8 cellular contexts compared by ENCODE assay signal in the genomic region with DNA sequence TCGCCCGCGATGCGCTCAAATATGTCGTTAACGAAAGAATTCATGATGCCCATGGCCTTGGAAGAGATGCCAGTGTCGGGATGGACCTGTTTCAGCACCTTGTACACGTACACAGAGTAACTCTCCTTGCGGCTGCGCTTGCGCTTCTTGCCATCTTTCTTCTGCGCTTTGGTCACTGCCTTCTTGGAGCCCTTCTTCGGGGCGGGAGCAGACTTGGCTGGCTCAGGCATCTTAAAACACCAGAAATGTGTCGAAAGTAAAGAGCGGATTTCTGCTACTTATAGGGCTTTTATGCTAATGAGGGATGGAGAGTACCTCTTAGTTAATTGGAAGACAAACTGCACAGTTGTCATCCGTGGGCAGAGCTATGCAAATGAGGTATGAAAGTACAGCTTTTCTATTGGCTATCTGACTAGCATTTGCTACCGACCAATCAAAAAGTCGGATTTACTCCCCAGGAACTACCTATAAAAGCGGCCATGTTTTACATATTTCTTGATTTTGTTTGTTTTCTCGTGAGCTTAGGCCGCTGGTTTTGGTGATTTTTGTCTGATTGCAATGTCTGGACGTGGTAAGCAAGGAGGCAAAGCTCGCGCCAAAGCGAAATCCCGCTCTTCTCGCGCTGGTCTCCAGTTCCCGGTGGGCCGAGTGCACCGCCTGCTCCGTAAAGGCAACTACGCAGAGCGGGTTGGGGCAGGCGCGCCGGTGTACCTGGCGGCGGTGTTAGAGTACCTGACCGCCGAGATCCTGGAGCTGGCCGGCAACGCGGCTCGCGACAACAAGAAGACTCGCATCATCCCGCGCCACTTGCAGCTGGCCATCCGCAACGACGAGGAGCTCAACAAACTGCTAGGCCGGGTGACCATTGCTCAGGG. TPM values are rescaled to one million over a fixed set of nuclear protein-coding genes. Genes with fewer than 3 reads are reported as not detected.
DNase-seq lines count a peak whose midpoint lies in the region; ATAC-seq, FAIRE-seq and TF ChIP-seq lines count a peak whose summit lies in the region.

No MANE protein-coding gene starts in this region.

- H3K4me1 ChIP-seq in astrocyte (ENCODE audit: insufficient read depth, low read length), result peaks cover 10% of the 10 kb centered on the region
- no peaks in the 10 kb centered on the region for H3K4me1 ChIP-seq in right cardiac atrium (ENCODE audit: control insufficient read depth, insufficient read depth, low read length)
- peaks cover 26% of the 10 kb centered on the region for H3K4me1 ChIP-seq in psoas muscle
- H3K4me1 ChIP-seq in aorta (ENCODE audit: control insufficient read depth in 1 of 2, insufficient read depth in 2 of 2, low read length in 2 of 2), result no peaks in the 10 kb centered on the region

- peaks cover 29% of the 10 kb centered on the region for H4K20me1 ChIP-seq in astrocyte (ENCODE audit: insufficient read depth, low read length)

- peak overlapping the region; percentile 99 for H3K27ac Mint-ChIP-seq in T-helper 2 cell treated with Interferon-gamma antibody and Interleukin-4, amounts not matched to agents 5 μg/mL and 100 μg/mL, for 36 hours
- peak overlapping the region; percentile 100 for H3K27ac Mint-ChIP-seq in astrocyte (ENCODE audit: unreplicated experiment)

- H3K27ac ChIP-seq in astrocyte (ENCODE audit: low read depth, low read length) (peak overlapping the region; percentile 87), right cardiac atrium (ENCODE audit: low read length) (peak overlapping the region; percentile 96), psoas muscle (peak overlapping the region; percentile 97), aorta (ENCODE audit: low read depth in 1 of 2, low read length in 2 of 2) (peak overlapping the region; percentile 72 to 100)

- H3K9ac ChIP-seq in astrocyte (ENCODE audit: low read length), result peak overlapping the region; percentile 92

- H3K9me3 ChIP-seq in astrocyte (ENCODE audit: insufficient read depth, low read depth, low read length) (no peaks in the 10 kb centered on the region), right cardiac atrium (ENCODE audit: control insufficient read depth, low read length) (no peaks in the 10 kb centered on the region), psoas muscle (no peaks in the 10 kb centered on the region), aorta (ENCODE audit: control insufficient read depth, low read length) (no peaks in the 10 kb centered on the region)

- no peaks in the 10 kb centered on the region for H3K36me3 ChIP-seq in astrocyte (ENCODE audit: insufficient read depth, low read length)
- peaks cover 3 to 19% of the 10 kb centered on the region in 2 donors for H3K36me3 ChIP-seq in psoas muscle (ENCODE audit: insufficient read depth in 1 of 2, low read depth in 1 of 2)
- H3K36me3 ChIP-seq in aorta (ENCODE audit: control insufficient read depth in 1 of 2, insufficient read depth in 2 of 2, low read length in 1 of 2), result no peaks in the 10 kb centered on the region

- H3K4me3 Mint-ChIP-seq in T-helper 2 cell treated with Interferon-gamma antibody and Interleukin-4, amounts not matched to agents 5 μg/mL and 100 μg/mL, for 36 hours, result peak overlapping the region; percentile 100
- H3K4me3 Mint-ChIP-seq in astrocyte (ENCODE audit: unreplicated experiment), result peak overlapping the region; percentile 100

- TF ChIP-seq POLR2A in GM18505 (IDR thresholded peaks at IDR 0.05; ENCODE audit: borderline replicate concordance, extremely low read depth, insufficient read depth, insufficient read length), result peak; percentile 90

- H3K4me3 ChIP-seq in astrocyte (ENCODE audit: insufficient read depth, low read depth, low read length), result peak overlapping the region; percentile 87
- H3K4me3 ChIP-seq in right cardiac atrium (ENCODE audit: low read length), result peak overlapping the region; percentile 85
- H3K4me3 ChIP-seq in psoas muscle, result peak overlapping the region; percentile 87
- H3K4me3 ChIP-seq in aorta (ENCODE audit: low read length in 2 of 2), result peak overlapping the region; percentile 80 to 94

- FAIRE-seq in astrocyte (lab: Jason Lieb, UNC), result peak; percentile 82

- H3K79me2 ChIP-seq in astrocyte (ENCODE audit: insufficient read depth, low read length), result peaks cover 44% of the 10 kb centered on the region

- peaks cover 49% of the 10 kb centered on the region for H3K4me1 Mint-ChIP-seq in T-helper 2 cell treated with Interferon-gamma antibody and Interleukin-4, amounts not matched to agents 5 μg/mL and 100 μg/mL, for 36 hours (ENCODE audit: low read depth)
- H3K4me1 Mint-ChIP-seq in astrocyte (ENCODE audit: low read depth, unreplicated experiment), result peaks cover 14% of the 10 kb centered on the region

- no peak for TF ChIP-seq CTCF in astrocyte (IDR thresholded peaks at IDR 0.05; ENCODE audit: insufficient read depth, low read depth, low read length)
- TF ChIP-seq CTCF in psoas muscle (IDR thresholded peaks at IDR 0.05), result no peak

- peak overlapping the region; percentile 27 for H2AFZ ChIP-seq in astrocyte (ENCODE audit: low read depth, low read length)

- intact Hi-C loops in right cardiac atrium (cut with DNase I) (loop anchor here in 3 of 4 donors (2.0 to 10.0 kb wide), 4 partner anchors 19 to 71 kb away; a partner anchor contains a TSS), psoas muscle (cut with DNase I) (loop anchor here (1.0 to 2.0 kb wide), 3 partner anchors 33 to 161 kb away; a partner anchor contains a TSS), aorta (cut with DNase I) (loop anchor here (1.0 to 5.0 kb wide), 4 partner anchors 21 to 93 kb away; a partner anchor contains a TSS)

- H3K27me3 Mint-ChIP-seq in T-helper 2 cell treated with Interferon-gamma antibody and Interleukin-4, amounts not matched to agents 5 μg/mL and 100 μg/mL, for 36 hours (ENCODE audit: low read depth), result peaks cover 15% of the 10 kb centered on the region
- H3K27me3 Mint-ChIP-seq in astrocyte (ENCODE audit: low read depth, unreplicated experiment), result no peaks in the 10 kb centered on the region

- peak overlapping the region; percentile 86 for H3K4me2 ChIP-seq in astrocyte (ENCODE audit: low read length)

- H3K36me3 Mint-ChIP-seq in T-helper 2 cell treated with Interferon-gamma antibody and Interleukin-4, amounts not matched to agents 5 μg/mL and 100 μg/mL, for 36 hours (ENCODE audit: low read depth), result peaks cover 42% of the 10 kb centered on the region
- peaks cover 14% of the 10 kb centered on the region for H3K36me3 Mint-ChIP-seq in astrocyte (ENCODE audit: low read depth, unreplicated experiment)

- H3K27me3 ChIP-seq in astrocyte (ENCODE audit: insufficient read depth, low read length) (no peaks in the 10 kb centered on the region), right cardiac atrium (ENCODE audit: control insufficient read depth, insufficient read depth) (no peaks in the 10 kb centered on the region), psoas muscle (ENCODE audit: insufficient read depth in 3 of 3, low read length in 2 of 3) (no peaks in the 10 kb centered on the region), aorta (ENCODE audit: control insufficient read depth in 1 of 2, insufficient read depth in 2 of 2, low read length in 1 of 2) (no peaks in the 10 kb centered on the region)

- peak; percentile 70 for ATAC-seq in GM18505 (IDR thresholded peaks at IDR 0.05; ENCODE audit: unreplicated experiment)
- peak; percentile 70 for ATAC-seq in HG02970 (IDR thresholded peaks at IDR 0.05; ENCODE audit: low FRiP score, unreplicated experiment)
- peak; percentile 94 for ATAC-seq in right cardiac atrium
- peak; percentile 88 to 89 (median 89) for ATAC-seq in psoas muscle
- ATAC-seq in aorta (ENCODE audit: low FRiP score), result peak; percentile 96

- WGBS in right cardiac atrium, result under 1% methylated on average over 54 of the region's 54 CpGs
- WGBS in psoas muscle, 3 donors, result 0% methylated on average over 54 of the region's 54 CpGs
- 0% methylated on average over 54 of the region's 54 CpGs for whole genome bisulfite sequencing in aorta, 2 donors

- H3K9me3 Mint-ChIP-seq in T-helper 2 cell treated with Interferon-gamma antibody and Interleukin-4, amounts not matched to agents 5 μg/mL and 100 μg/mL, for 36 hours, result no peaks in the 10 kb centered on the region
- H3K9me3 Mint-ChIP-seq in astrocyte (ENCODE audit: unreplicated experiment), result peaks cover 2% of the 10 kb centered on the region

- DNase-seq in NCI-H187 treated with DMSO at 0.1 percent for 48 hours (lab: John Stamatoyannopoulos, UW), result peak; percentile 92
- peak; percentile 89 for DNase-seq in T-helper 2 cell treated with Interferon-gamma antibody and Interleukin-4, amounts not matched to agents 5 μg/mL and 100 μg/mL, for 36 hours (ENCODE audit: low spot score)
- DNase-seq in astrocyte (ENCODE audit: low read depth), result peak; percentile 99
- peak; percentile 70 to 89 (median 84) for DNase-seq in right cardiac atrium
- peak; percentile 69 to 86 for DNase-seq in psoas muscle
- DNase-seq in aorta, result peak; percentile 87 to 89

RNA-seq across cellular contexts. Expression of a gene that starts 36.7 kb away (rescaled TPM):
- total RNA-seq in astrocyte (5.7 and 7.7 TPM in 2 replicates), right cardiac atrium (10 to 100 TPM in 1 of 4 donors, 1 to 10 TPM in 3; 4.3 to 13.2 (median 8.4) TPM), psoas muscle (1 to 10 TPM in 3 of 4 donors, under 1 TPM in 1; 0.99 to 2.7 (median 1.6) TPM), aorta (10 to 100 TPM in 1 of 2 donors, 1 to 10 TPM in 1; 5.6 to 17.9 TPM)
- polyA plus RNA-seq in right cardiac atrium (5.3 TPM), psoas muscle (1 to 10 TPM in 1 of 3 donors, under 1 TPM in 2; 0.32 to 1.2 (median 0.40) TPM), aorta (1 to 10 TPM; 3.9 to 6.7 TPM)

Comparison
In these comparisons a context has a peak if more than half of its experiments do, and no peak if none do; other contexts are left out.
1. Peak in every context shown above with its lines: DNase-seq, ATAC-seq, H3K4me3 ChIP-seq and H3K27ac ChIP-seq.